In genomic region chr2:142048581-142048980, GRCh38 we compare ENCODE assay signal across 19 cellular contexts.
DNase-seq lines count a peak whose midpoint lies in the region; ATAC-seq, FAIRE-seq and TF ChIP-seq lines count a peak whose summit lies in the region.
"Had no signal": no experiment of that assay in that cellular context is flagged by ENCODE, and none has a peak within 500 bp of the region (broad histone marks: within the 10 kb centered on the region; RNA-seq: fewer than 3 reads in every experiment).

No MANE protein-coding gene starts in this region.

- H3K4me1 ChIP-seq in PC-3 (ENCODE audit: insufficient read depth, low read length) (peaks cover 22% of the 10 kb centered on the region; the same call in 1 of the 2 replicates), fibroblast of lung (ENCODE audit: control insufficient read depth, extremely low read depth, insufficient read depth, low read length) (no peaks in the 10 kb centered on the region)

- H3K27me3 ChIP-seq in PC-3 (ENCODE audit: low read length) (no peaks in the 10 kb centered on the region), bronchial epithelial cell (ENCODE audit: control insufficient read depth, insufficient read depth, low read length) (no peaks in the 10 kb centered on the region), fibroblast of lung (ENCODE audit: control insufficient read depth, insufficient read depth, low read length) (no peaks in the 10 kb centered on the region)

- H3K9me3 ChIP-seq in PC-3 (ENCODE audit: low read length) = no peaks in the 10 kb centered on the region
- no peaks in the 10 kb centered on the region for H3K9me3 ChIP-seq in fibroblast of lung (ENCODE audit: control insufficient read depth, insufficient read depth, low read depth, low read length)

- no peak overlapping the region for H2AFZ ChIP-seq in PC-3 (ENCODE audit: low read length)
- H2AFZ ChIP-seq in fibroblast of lung (ENCODE audit: low read length) = no peak overlapping the region

- H3K27ac ChIP-seq in PC-3 (ENCODE audit: low read length) (0 out of 2 replicates have a peak overlapping the region, but pooled peaks have one; percentile 11), fibroblast of lung (ENCODE audit: insufficient read depth, low read length) (no peak overlapping the region)

- H3K4me2 ChIP-seq in PC-3 (ENCODE audit: low read length) = 0 out of 2 replicates have a peak overlapping the region, but pooled peaks have one; percentile 8
- no peak overlapping the region for H3K4me2 ChIP-seq in fibroblast of lung (ENCODE audit: extremely low read depth, insufficient read depth, low read length)

- no peaks in the 10 kb centered on the region for H4K20me1 ChIP-seq in PC-3 (ENCODE audit: low read length)
- no peaks in the 10 kb centered on the region for H4K20me1 ChIP-seq in fibroblast of lung (ENCODE audit: control insufficient read depth, extremely low read depth, insufficient read depth, low read length)

- intact Hi-C loops in PC-3 (cut with micrococcal nuclease) = loop anchor here (1.0 kb wide), 2 partner anchors 65 to 548 kb away; no protein-coding TSS in a partner anchor

- DNase-seq in HCEC 1CT (peak; percentile 63), PC-3 (peak; percentile 69), bronchial epithelial cell (ENCODE audit: low read depth) (peak; percentile 4), fibroblast of lung (ENCODE audit: low read depth in 2 of 2) (peak; percentile 19 to 42), NCI-H1436 (lab: John Stamatoyannopoulos, UW) (no peak)
- DNase-seq in natural killer cell treated with Interleukin-12 subunit alpha and Interleukin-12 subunit beta and Interleukin-15 and Interleukin-18, amount 100 ng/mL, for 72 hours (ENCODE audit: low spot score) = no peak
- DNase-seq: C1 segment of cervical spinal cord; CD4-positive, CD25-positive, alpha-beta regulatory T cell; CD8-positive, alpha-beta memory T cell; COR-L47; DMS 273 treated with DMSO at 0.1 percent for 48 hours; GOT3; H7 had no signal

- H3K4me1 Mint-ChIP-seq in natural killer cell treated with Interleukin-12 subunit alpha and Interleukin-12 subunit beta and Interleukin-15 and Interleukin-18, amount 100 ng/mL, for 72 hours (ENCODE audit: low read depth in 2 of 2) = no peaks in the 10 kb centered on the region
- H3K4me1 Mint-ChIP-seq: B cell; CD4-positive, CD25-positive, alpha-beta regulatory T cell; CD8-positive, alpha-beta memory T cell had no signal

- no TSS peak for BruUV-seq in PC-3 (replicated peaks; lab: Mats Ljungman, UMichigan)

- POLR2A ChIA-PET in PC-3 (lab: Charles Lee; ENCODE audit: unreplicated experiment) = no interaction called here

- TF ChIP-seq CTCF in PC-3 (conservative IDR thresholded peaks at IDR 0.05; ENCODE audit: low read depth, low read length) = no peak
- no peak for TF ChIP-seq CTCF in bronchial epithelial cell (IDR thresholded peaks at IDR 0.05; ENCODE audit: insufficient read depth, low read length, severe bottlenecking)
- no peak for TF ChIP-seq CTCF in fibroblast of lung (conservative IDR thresholded peaks at IDR 0.05 in 1 of 2, IDR thresholded peaks at IDR 0.05 in 1 of 2; ENCODE audit: low read depth in 1 of 2, low read length in 2 of 2)

- no peak for FAIRE-seq in bronchial epithelial cell (lab: Jason Lieb, UNC)
- FAIRE-seq: G401.6, GM12892, GM18507 had no signal

- H3K9ac ChIP-seq in PC-3 (ENCODE audit: low read length) (no peak overlapping the region), fibroblast of lung (ENCODE audit: insufficient read depth, low read length) (no peak overlapping the region)

- peaks cover 9% of the 10 kb centered on the region for H3K9me3 Mint-ChIP-seq in natural killer cell treated with Interleukin-12 subunit alpha and Interleukin-12 subunit beta and Interleukin-15 and Interleukin-18, amount 100 ng/mL, for 72 hours

- no peak overlapping the region for H3K27ac Mint-ChIP-seq in natural killer cell treated with Interleukin-12 subunit alpha and Interleukin-12 subunit beta and Interleukin-15 and Interleukin-18, amount 100 ng/mL, for 72 hours
- H3K27ac Mint-ChIP-seq: B cell; CD4-positive, CD25-positive, alpha-beta regulatory T cell; CD8-positive, alpha-beta memory T cell had no signal

- H3K36me3 ChIP-seq in PC-3 (ENCODE audit: low read depth, low read length) (no peaks in the 10 kb centered on the region), bronchial epithelial cell (ENCODE audit: control insufficient read depth, insufficient read depth, low read length) (no peaks in the 10 kb centered on the region), fibroblast of lung (ENCODE audit: control insufficient read depth, insufficient read depth, low read length) (no peaks in the 10 kb centered on the region)

- ATAC-seq in PC-3 (peak; percentile 84), GM21619 (IDR thresholded peaks at IDR 0.05; ENCODE audit: unreplicated experiment) (no peak)
- ATAC-seq in natural killer cell treated with Interleukin-12 subunit alpha and Interleukin-12 subunit beta and Interleukin-15 and Interleukin-18, amount 100 ng/mL, for 72 hours = no peak
- ATAC-seq in activated CD4-positive, CD25-positive, alpha-beta regulatory T cell treated with anti-CD3 and anti-CD28 coated beads, Interleukin-2, amount 50 U/mL, for 24 hours = no peak

- H3K79me2 ChIP-seq in PC-3 (ENCODE audit: low read length) (no peaks in the 10 kb centered on the region), fibroblast of lung (ENCODE audit: control insufficient read depth, insufficient read depth, low read length) (no peaks in the 10 kb centered on the region)

- CTCF ChIA-PET in PC-3 (lab: Charles Lee) = no interaction called here

- H3K4me3 Mint-ChIP-seq in natural killer cell treated with Interleukin-12 subunit alpha and Interleukin-12 subunit beta and Interleukin-15 and Interleukin-18, amount 100 ng/mL, for 72 hours = no peak overlapping the region
- H3K4me3 Mint-ChIP-seq: B cell; CD4-positive, CD25-positive, alpha-beta regulatory T cell; CD8-positive, alpha-beta memory T cell had no signal

- H3K36me3 Mint-ChIP-seq in natural killer cell treated with Interleukin-12 subunit alpha and Interleukin-12 subunit beta and Interleukin-15 and Interleukin-18, amount 100 ng/mL, for 72 hours = no peaks in the 10 kb centered on the region
- H3K36me3 Mint-ChIP-seq: CD4-positive, CD25-positive, alpha-beta regulatory T cell; CD8-positive, alpha-beta memory T cell had no signal

- H3K9me2 ChIP-seq in PC-3 (replicated peaks; ENCODE audit: low read length) = no peaks in the 10 kb centered on the region

- H3F3A ChIP-seq in PC-3 (ENCODE audit: low read length, unreplicated experiment) = no peaks in the 10 kb centered on the region

- H3K27me3 Mint-ChIP-seq in natural killer cell treated with Interleukin-12 subunit alpha and Interleukin-12 subunit beta and Interleukin-15 and Interleukin-18, amount 100 ng/mL, for 72 hours = no peaks in the 10 kb centered on the region
- H3K27me3 Mint-ChIP-seq: B cell; CD4-positive, CD25-positive, alpha-beta regulatory T cell; CD8-positive, alpha-beta memory T cell had no signal

- no peak overlapping the region for H3K4me3 ChIP-seq in PC-3 (ENCODE audit: low read length)
- no peak overlapping the region for H3K4me3 ChIP-seq in bronchial epithelial cell (ENCODE audit: low read depth, low read length)
- no peak overlapping the region for H3K4me3 ChIP-seq in fibroblast of lung (replicated peaks in 1 of 4; ENCODE audit: control extremely low read depth in 1 of 4, insufficient read depth in 1 of 4, low read depth in 3 of 4, low read length in 4 of 4)

Comparison
In these comparisons a context has a peak if more than half of its experiments do, and no peak if none do; other contexts are left out.
1. DNase-seq: peak in HCEC 1CT (single experiment), PC-3 (single experiment), bronchial epithelial cell (single experiment) and fibroblast of lung (2 of 2); none in natural killer cell treated with Interleukin-12 subunit alpha and Interleukin-12 subunit beta and Interleukin-15 and Interleukin-18, amount 100 ng/mL, for 72 hours (single experiment) and NCI-H1436 (single experiment).